ENCODE assay signal across 8 cellular contexts in the genomic region with DNA sequence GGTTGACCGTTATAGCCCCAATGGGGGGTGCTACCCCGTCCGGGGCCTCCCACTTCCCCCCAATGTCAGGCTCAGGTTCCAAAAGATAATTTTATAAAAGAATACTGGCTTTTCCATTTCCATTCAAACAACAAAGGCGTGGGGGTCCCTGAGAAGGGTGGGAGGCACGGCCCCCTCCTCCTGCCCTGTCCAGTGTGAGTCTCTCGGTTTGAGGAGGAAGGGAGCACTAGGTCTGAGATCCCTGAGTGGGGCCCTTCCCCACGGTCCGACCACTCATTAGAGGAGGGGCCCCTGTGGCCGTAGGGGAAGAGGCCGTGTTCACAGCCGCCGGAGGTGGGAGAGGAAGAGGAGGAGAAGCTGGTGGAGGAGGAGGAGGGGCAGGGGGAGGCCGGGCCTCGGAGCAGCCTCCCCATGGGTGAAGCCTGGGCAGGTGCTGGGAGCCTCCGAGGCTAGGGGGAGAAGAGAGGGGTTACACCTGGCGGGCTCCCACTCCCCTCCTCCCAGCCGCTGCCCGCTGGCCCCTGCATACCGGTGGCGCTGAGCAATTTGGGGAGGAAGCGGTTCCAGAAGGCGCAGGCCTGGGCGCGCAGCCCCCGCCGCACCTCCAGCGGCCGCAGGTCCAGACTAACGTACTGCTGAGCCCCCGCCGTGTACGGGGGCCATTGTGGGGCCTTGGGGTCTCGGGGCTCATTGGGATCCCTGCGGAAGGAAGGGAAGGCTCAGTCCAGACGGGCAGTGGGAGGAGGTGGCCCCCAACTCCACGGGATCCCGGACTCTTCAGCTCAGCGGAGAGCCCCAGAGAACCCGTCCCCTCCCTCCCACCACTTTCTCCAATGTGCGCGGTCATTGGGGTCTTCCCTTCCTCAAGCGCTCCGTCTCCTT. TPM values are rescaled to one million over a fixed set of nuclear protein-coding genes. Genes with fewer than 3 reads are reported as not detected.
A peak's percentile ranks its signal among the peaks of the same experiment; 100 is the strongest.
DNase-seq lines count a peak whose midpoint lies in the region; ATAC-seq and TF ChIP-seq lines count a peak whose summit lies in the region.

No MANE protein-coding gene starts in this region.

- 17 to 27% methylated on average over 11 to 13 of the region's 43 CpGs for WGBS in gastroesophageal sphincter (ENCODE audit: low coverage in 1 of 2), 2 donors
- 21 to 56% methylated on average over 43 of the region's 43 CpGs for WGBS in sigmoid colon, 2 donors

- peaks cover 11% of the 10 kb centered on the region for H3K36me3 Mint-ChIP-seq in T-helper 17 cell (ENCODE audit: low read depth)

- peaks cover 20% of the 10 kb centered on the region for H3K27me3 ChIP-seq in gastroesophageal sphincter
- H3K27me3 ChIP-seq in sigmoid colon, result peaks cover 10 to 17% (median 15%) of the 10 kb centered on the region in 3 donors

- H3K9me3 ChIP-seq in T-helper 17 cell (ENCODE audit: control insufficient read depth, low read length, poor library complexity, severe bottlenecking) (no peaks in the 10 kb centered on the region), gastroesophageal sphincter (no peaks in the 10 kb centered on the region), sigmoid colon (no peaks in the 10 kb centered on the region)

- in situ Hi-C loops in GM13976 (cut with MboI; ENCODE audit: low sequenced_read_pairs, unreplicated experiment), result no loop called here

- peak overlapping the region; percentile 46 to 75 for H3K4me3 ChIP-seq in gastroesophageal sphincter
- H3K4me3 ChIP-seq in sigmoid colon, result peak overlapping the region; percentile 53 to 70 (median 59)

- peaks cover 43% of the 10 kb centered on the region for H3K4me1 Mint-ChIP-seq in T-helper 17 cell

- peak overlapping the region; percentile 29 for H3K27ac Mint-ChIP-seq in T-helper 17 cell

- peaks cover 0 to 66% (median 36%) of the 10 kb centered on the region in 3 donors for H3K4me1 ChIP-seq in gastroesophageal sphincter
- H3K4me1 ChIP-seq in sigmoid colon, result peaks cover 0 to 53% (median 48%) of the 10 kb centered on the region in 4 donors

- TF ChIP-seq CTCF in gastroesophageal sphincter (IDR thresholded peaks at IDR 0.05), result no peak
- TF ChIP-seq CTCF in sigmoid colon (IDR thresholded peaks at IDR 0.05), result no peak
- TF ChIP-seq CTCF in GM13976 (IDR thresholded peaks at IDR 0.05; ENCODE audit: borderline replicate concordance, control extremely low read depth, extremely low read depth, insufficient read depth, missing control alignments), result no peak

- H3K27ac ChIP-seq in gastroesophageal sphincter (peak overlapping the region; percentile 76 to 92 (median 86)), sigmoid colon (peak overlapping the region; percentile 90 to 94 (median 93))

- intact Hi-C loops in sigmoid colon (cut with DNase I), result loop anchor here (10.0 kb wide), 1 partner anchor 274 kb away; a partner anchor contains a TSS

- no peak for ATAC-seq in T-helper 17 cell
- ATAC-seq in gastroesophageal sphincter, result no peak

- TF ChIP-seq POLR2A in GM19099 (IDR thresholded peaks at IDR 0.05; ENCODE audit: extremely low read depth, insufficient read length, low read depth) (peak; percentile 27), gastroesophageal sphincter (IDR thresholded peaks at IDR 0.05) (no peak), sigmoid colon (IDR thresholded peaks at IDR 0.05) (no peak)

- TF ChIP-seq EP300 in gastroesophageal sphincter (IDR thresholded peaks at IDR 0.05) (no peak), sigmoid colon (IDR thresholded peaks at IDR 0.05) (no peak)

- peak overlapping the region; percentile 90 for H3K4me3 Mint-ChIP-seq in T-helper 17 cell

- no peak for DNase-seq in T-helper 17 cell
- DNase-seq in sigmoid colon, result peak; percentile 66
- DNase-seq in GM13976 (ENCODE audit: low spot score), result no peak
- no peak for DNase-seq in NCI-H524 treated with DMSO at 0.1 percent for 48 hours (lab: John Stamatoyannopoulos, UW)
- DNase-seq in DMS153 (lab: John Stamatoyannopoulos, UW), result no peak
- no peak for DNase-seq in NCI-H187 (lab: John Stamatoyannopoulos, UW)

- H3K27me3 Mint-ChIP-seq in T-helper 17 cell, result peaks cover 22% of the 10 kb centered on the region

- H3K36me3 ChIP-seq in gastroesophageal sphincter (peaks cover 0 to 28% of the 10 kb centered on the region in 2 donors), sigmoid colon (peaks cover 21 to 28% (median 25%) of the 10 kb centered on the region in 4 donors)

RNA-seq across cellular contexts. Expression of a gene that starts 1.4 kb away (rescaled TPM):
- total RNA-seq in T-helper 17 cell (1 to 10 TPM; 1.6 to 2.2 TPM), gastroesophageal sphincter (1 to 10 TPM; 5.4 to 9.2 (median 7.7) TPM), sigmoid colon (1 to 10 TPM; 2.4 to 7.1 (median 3.1) TPM)
- 1 to 10 TPM; 1.8 to 5.3 (median 1.8) TPM for polyA plus RNA-seq in sigmoid colon

RNA-seq across cellular contexts. Expression of a gene that starts 4.8 kb away (rescaled TPM):
- total RNA-seq in T-helper 17 cell (under 1 TPM; 0.21 to 0.25 TPM), gastroesophageal sphincter (1 to 10 TPM in 3 of 4 donors, under 1 TPM in 1; 0.62 to 3.6 (median 1.1) TPM), sigmoid colon (1 to 10 TPM; 3.0 to 8.9 (median 6.5) TPM)
- polyA plus RNA-seq in sigmoid colon, result 10 to 100 TPM in 1 of 3 donors, 1 to 10 TPM in 2; 3.6 to 20.6 (median 5.5) TPM

RNA-seq across cellular contexts. Expression of a gene that starts 16.0 kb away (rescaled TPM):
- 100 to 1,000 TPM; 246 to 255 TPM for total RNA-seq in T-helper 17 cell
- 10 to 100 TPM; 47.5 to 73.4 (median 57.0) TPM for total RNA-seq in gastroesophageal sphincter
- 10 to 100 TPM; 42.1 to 64.3 (median 51.4) TPM for total RNA-seq in sigmoid colon
- 100 to 1,000 TPM in 1 of 3 donors, 10 to 100 TPM in 2; 31.8 to 106 (median 38.6) TPM for polyA plus RNA-seq in sigmoid colon

RNA-seq across cellular contexts. Expression of a gene that starts 23.7 kb away (rescaled TPM):
- total RNA-seq in T-helper 17 cell (1 to 10 TPM; 8.5 to 9.8 TPM), gastroesophageal sphincter (10 to 100 TPM; 71.9 to 94.3 (median 89.5) TPM), sigmoid colon (10 to 100 TPM; 37.8 to 79.7 (median 51.1) TPM)
- polyA plus RNA-seq in sigmoid colon, result 10 to 100 TPM; 12.0 to 45.9 (median 18.0) TPM

RNA-seq across cellular contexts. Expression of a gene that starts 38.4 kb away (rescaled TPM):
- total RNA-seq in T-helper 17 cell (10 to 100 TPM; 43.9 to 50.9 TPM), gastroesophageal sphincter (10 to 100 TPM; 11.2 to 32.9 (median 20.2) TPM), sigmoid colon (10 to 100 TPM; 10.4 to 17.9 (median 14.8) TPM)
- 10 to 100 TPM in 1 of 3 donors, 1 to 10 TPM in 2; 2.5 to 34.2 (median 4.2) TPM for polyA plus RNA-seq in sigmoid colon
